17 cellular contexts compared by ENCODE assay signal in genomic region chr15:75195766-75196241, GRCh38. TPM values are rescaled to one million over a fixed set of nuclear protein-coding genes. Genes with fewer than 3 reads are reported as not detected.
DNase-seq lines count a peak whose midpoint lies in the region; ATAC-seq, FAIRE-seq and TF ChIP-seq lines count a peak whose summit lies in the region.
"Had no signal": no experiment of that assay in that cellular context is flagged by ENCODE, and none has a peak within 500 bp of the region (broad histone marks: within the 10 kb centered on the region; RNA-seq: fewer than 3 reads in every experiment).

No MANE protein-coding gene starts in this region.

- H3K4me1 Mint-ChIP-seq in CD14-positive monocyte, result peaks cover 49% of the 10 kb centered on the region

- peaks cover 55% of the 10 kb centered on the region for H3K27me3 ChIP-seq in IMR-90 (ENCODE audit: control insufficient read depth, insufficient read depth, low read length)
- H3K27me3 ChIP-seq: cardiac muscle cell had no signal

- intact Hi-C loops in CD14-positive monocyte (cut with micrococcal nuclease) (no loop called here), IMR-90 (cut with micrococcal nuclease) (no loop called here), kidney (cut with DNase I) (no loop called here), posterior cingulate gyrus (cut with DNase I) (no loop called here)

- TF ChIP-seq POLR2A in IMR-90 (IDR thresholded peaks at IDR 0.05; ENCODE audit: low read depth, low read length), result no peak

- H3K9me3 ChIP-seq in IMR-90 (ENCODE audit: control insufficient read depth, insufficient read depth, low read length), result peaks cover 5% of the 10 kb centered on the region
- H3K9me3 ChIP-seq in kidney (ENCODE audit: control insufficient read depth in 1 of 2, low read length in 2 of 2), result no peaks in the 10 kb centered on the region

- H3K79me1 ChIP-seq in IMR-90 (ENCODE audit: low read depth in 1 of 2, low read length in 2 of 2), result no peaks in the 10 kb centered on the region

- no peak overlapping the region for H2AK9ac ChIP-seq in IMR-90 (replicated peaks; ENCODE audit: low read depth, low read length, poor library complexity)

- no peak overlapping the region for H3K27ac Mint-ChIP-seq in CD14-positive monocyte
- H3K27ac Mint-ChIP-seq: activated naive CD4-positive, alpha-beta T cell treated with anti-CD3 and anti-CD28 coated beads, Interleukin-2, amount 10 ng/mL, durations not matched to agents 7 days and 5 days had no signal

- H3K14ac ChIP-seq in IMR-90 (replicated peaks; ENCODE audit: low read depth, low read length), result no peak overlapping the region

- TF ChIP-seq CTCF in CD14-positive monocyte (IDR thresholded peaks at IDR 0.05) (no peak), IMR-90 (conservative IDR thresholded peaks at IDR 0.05; ENCODE audit: low read depth, low read length) (no peak), kidney (IDR thresholded peaks at IDR 0.05; ENCODE audit: borderline replicate concordance, extremely low read depth, insufficient read depth) (no peak)

- H2BK15ac ChIP-seq in IMR-90 (ENCODE audit: low read depth, low read length), result no peak overlapping the region

- no peak overlapping the region for H2BK5ac ChIP-seq in IMR-90 (ENCODE audit: low read depth, low read length, poor library complexity, severe bottlenecking)

- H3K36me3 ChIP-seq in IMR-90 (ENCODE audit: control insufficient read depth, insufficient read depth, low read length) (no peaks in the 10 kb centered on the region), kidney (ENCODE audit: control insufficient read depth in 1 of 2, insufficient read depth in 2 of 2, low read length in 2 of 2) (no peaks in the 10 kb centered on the region)
- H3K36me3 ChIP-seq: cardiac muscle cell had no signal

- dilution Hi-C loops in IMR-90 (cut with HindIII; ENCODE audit: low sequenced_read_pairs, unreplicated experiment), result no loop called here

- FAIRE-seq in kidney (lab: Jason Lieb, UNC), result no peak
- FAIRE-seq: endometrium, frontal cortex, GM12878, urothelium cell line had no signal

- H3K56ac ChIP-seq in IMR-90 (ENCODE audit: extremely low read depth, insufficient read depth, low read length), result no peak overlapping the region

- H3K4me1 ChIP-seq in IMR-90 (ENCODE audit: control insufficient read depth, insufficient read depth, low read length) (peaks cover 7% of the 10 kb centered on the region; the same call in 1 of the 2 replicates), kidney (ENCODE audit: control insufficient read depth in 1 of 2, insufficient read depth in 1 of 2, low read depth in 1 of 2, low read length in 2 of 2) (peaks cover under 1 to 9% of the 10 kb centered on the region in 2 donors)

- WGBS in IMR-90 (ENCODE audit: extremely low coverage in 2 of 2, insufficient read length in 1 of 2), 2 experiments, result no CpG with 5 or more reads among the region's 14 CpGs

- H3K4me2 ChIP-seq in IMR-90 (ENCODE audit: low read depth, low read length), result no peak overlapping the region

- H3K23ac ChIP-seq in IMR-90 (ENCODE audit: low read depth, low read length), result no peak overlapping the region

- peak; percentile 33; the same call in 1 of the 2 replicates for ATAC-seq in IMR-90 (ENCODE audit: low read depth)
- no peak for ATAC-seq in GM18511 (IDR thresholded peaks at IDR 0.05; ENCODE audit: unreplicated experiment)
- ATAC-seq in HG02763 (IDR thresholded peaks at IDR 0.05; ENCODE audit: unreplicated experiment), result no peak
- ATAC-seq: GM12878; stimulated activated naive CD8-positive, alpha-beta T cell treated with anti-CD3 and anti-CD28 coated beads, Interleukin-15, Interleukin-2, amounts not matched to agents 100 U/mL and 50 U/mL, for 24 hours had no signal

- H3K27ac ChIP-seq in IMR-90 (ENCODE audit: insufficient read depth, low read length) (no peak overlapping the region), kidney (ENCODE audit: low read depth in 2 of 2, low read length in 2 of 2) (peak overlapping the region in 1 of 2 donors; percentile 36)
- H3K27ac ChIP-seq: cardiac muscle cell had no signal

- no peak overlapping the region for H2AFZ ChIP-seq in IMR-90 (replicated peaks; ENCODE audit: low read length, poor library complexity)

- H4K5ac ChIP-seq in IMR-90 (ENCODE audit: low read depth, low read length), result no peak overlapping the region

- peak; percentile 42 for DNase-seq in CD14-positive monocyte (ENCODE audit: low spot score)
- no peak for DNase-seq in IMR-90
- peak; percentile 96 for DNase-seq in NCI-H69 (lab: John Stamatoyannopoulos, UW)
- DNase-seq in kidney, result peak; percentile 75
- no peak for DNase-seq in Kasumi-1 (lab: John Stamatoyannopoulos, UW)
- no peak for DNase-seq in posterior cingulate gyrus
- DNase-seq: activated naive CD4-positive, alpha-beta T cell treated with anti-CD3 and anti-CD28 coated beads, Interleukin-2, amount 10 ng/mL, durations not matched to agents 7 days and 5 days; KBM-7; kidney glomerular epithelial cell; stimulated activated naive CD8-positive, alpha-beta T cell treated with anti-CD3 and anti-CD28 coated beads, Interleukin-15, Interleukin-2, amounts not matched to agents 100 U/mL and 50 U/mL, for 24 hours had no signal

- H3K4ac ChIP-seq in IMR-90 (ENCODE audit: low read depth, low read length), result no peak overlapping the region

- H2BK20ac ChIP-seq in IMR-90 (ENCODE audit: low read depth, low read length), result no peak overlapping the region

- no peak overlapping the region for H3K4me3 ChIP-seq in IMR-90 (ENCODE audit: insufficient read depth, low read depth, low read length)
- no peak overlapping the region for H3K4me3 ChIP-seq in kidney (ENCODE audit: low read length in 2 of 2)
- H3K4me3 ChIP-seq: cardiac muscle cell, GM12878 had no signal

- peaks cover 9 to 24% (median 18%) of the 10 kb centered on the region in 3 donors for H3K27me3 Mint-ChIP-seq in CD14-positive monocyte (ENCODE audit: low read depth in 3 of 3)

- H3K9me1 ChIP-seq in IMR-90 (ENCODE audit: insufficient read depth, low read length), result no peaks in the 10 kb centered on the region

- POLR2A ChIA-PET in IMR-90 (lab: Charles Lee; ENCODE audit: unreplicated experiment), result no interaction called here

- H2AK5ac ChIP-seq in IMR-90 (ENCODE audit: low read depth, low read length), result no peak overlapping the region

- in situ Hi-C loops in IMR-90 (cut with MboI; ENCODE audit: low sequenced_read_pairs), result no loop called here

- CTCF ChIA-PET in IMR-90 (lab: Yijun Ruan, JAX), result no interaction called here

- H3K4me3 Mint-ChIP-seq in CD14-positive monocyte, result no peak overlapping the region
- H3K4me3 Mint-ChIP-seq: activated naive CD4-positive, alpha-beta T cell treated with anti-CD3 and anti-CD28 coated beads, Interleukin-2, amount 10 ng/mL, durations not matched to agents 7 days and 5 days had no signal

- peaks cover 0 to 2% of the 10 kb centered on the region in 2 donors for H3K36me3 Mint-ChIP-seq in CD14-positive monocyte
- H3K36me3 Mint-ChIP-seq: activated naive CD4-positive, alpha-beta T cell treated with anti-CD3 and anti-CD28 coated beads, Interleukin-2, amount 10 ng/mL, durations not matched to agents 7 days and 5 days had no signal

- no peak overlapping the region for H2BK120ac ChIP-seq in IMR-90 (ENCODE audit: low read depth, low read length)

- no peak overlapping the region for H4K91ac ChIP-seq in IMR-90 (ENCODE audit: insufficient read depth, low read depth, low read length)

- H4K8ac ChIP-seq in IMR-90 (ENCODE audit: low read depth in 2 of 2, low read length in 2 of 2), result no peak overlapping the region

- BruUV-seq in IMR-90 (replicated peaks; lab: Mats Ljungman, UMichigan), result no TSS peak

- peaks cover 1 to 9% (median 3%) of the 10 kb centered on the region in 7 donors for H3K9me3 Mint-ChIP-seq in CD14-positive monocyte
- H3K9me3 Mint-ChIP-seq: activated naive CD4-positive, alpha-beta T cell treated with anti-CD3 and anti-CD28 coated beads, Interleukin-2, amount 10 ng/mL, durations not matched to agents 7 days and 5 days had no signal

- no peak for TF ChIP-seq RAD21 in IMR-90 (IDR thresholded peaks at IDR 0.05; ENCODE audit: low read length)

- no peak overlapping the region for H3K9ac ChIP-seq in IMR-90 (ENCODE audit: low read depth, low read length)
- no peak overlapping the region for H3K9ac ChIP-seq in kidney (ENCODE audit: low read length in 2 of 2)

- H4K20me1 ChIP-seq in IMR-90 (ENCODE audit: insufficient read depth, low read length), result peaks cover 5% of the 10 kb centered on the region

- no peak overlapping the region for H3K18ac ChIP-seq in IMR-90 (ENCODE audit: low read depth, low read length)

TF ChIP-seq in IMR-90, 13 proteins besides CTCF, POLR2A, EP300 and RAD21 (continues in another document):
- TF ChIP-seq ELK1 (IDR thresholded peaks at IDR 0.05; ENCODE audit: borderline replicate concordance, low read depth, low read length), result no peak
- TF ChIP-seq FOS (IDR thresholded peaks at IDR 0.05; ENCODE audit: low read depth, low read length), result no peak
- no peak for TF ChIP-seq CEBPB (IDR thresholded peaks at IDR 0.05; ENCODE audit: low read depth, low read length)
- no peak for TF ChIP-seq SMC3 (IDR thresholded peaks at IDR 0.05; ENCODE audit: low read depth, low read length)
- no peak for TF ChIP-seq MAZ (IDR thresholded peaks at IDR 0.05; ENCODE audit: borderline replicate concordance, low read depth, low read length)
- TF ChIP-seq NFE2L2 (IDR thresholded peaks at IDR 0.05; ENCODE audit: low read depth, low read length), result no peak
- no peak for TF ChIP-seq USF2 (IDR thresholded peaks at IDR 0.05; ENCODE audit: low read depth, low read length)
- TF ChIP-seq MAFK (IDR thresholded peaks at IDR 0.05; ENCODE audit: low read depth, low read length), result no peak

RNA-seq across cellular contexts. Expression of gene C15orf39, which starts 5.9 kb away (rescaled TPM):
- polyA plus RNA-seq in CD14-positive monocyte, result 10 to 100 TPM in 1 of 2 donors, 1 to 10 TPM in 1; 8.9 to 18.2 TPM
- total RNA-seq in IMR-90 (2012; rRNA removed), result 1.3 and 1.9 TPM in 2 replicates
- 5.7 and 7.0 TPM in 2 replicates for polyA plus RNA-seq in IMR-90 (2012; rRNA removed)
- 3.1 and 5.9 TPM in 2 replicates for polyA plus RNA-seq in IMR-90 (2012; cell fraction: cytosol; rRNA removed)
- 6.0 and 10.0 TPM in 2 replicates for polyA plus RNA-seq in IMR-90 (2012; cell fraction: nucleus; rRNA removed; ENCODE audit: low replicate concordance)
- total RNA-seq in kidney, result 32.7 TPM
- polyA plus RNA-seq in kidney (ENCODE audit: insufficient read depth, low read depth, low replicate concordance), result 5.7 TPM

Comparison
In these comparisons a context has a peak if more than half of its experiments do, and no peak if none do; other contexts are left out.
1. DNase-seq: peak in CD14-positive monocyte (single experiment), NCI-H69 (single experiment) and kidney (single experiment); none in IMR-90 (single experiment), Kasumi-1 (0 of 2) and posterior cingulate gyrus (0 of 10).